25 cellular contexts compared by ENCODE assay signal in the genomic region with DNA sequence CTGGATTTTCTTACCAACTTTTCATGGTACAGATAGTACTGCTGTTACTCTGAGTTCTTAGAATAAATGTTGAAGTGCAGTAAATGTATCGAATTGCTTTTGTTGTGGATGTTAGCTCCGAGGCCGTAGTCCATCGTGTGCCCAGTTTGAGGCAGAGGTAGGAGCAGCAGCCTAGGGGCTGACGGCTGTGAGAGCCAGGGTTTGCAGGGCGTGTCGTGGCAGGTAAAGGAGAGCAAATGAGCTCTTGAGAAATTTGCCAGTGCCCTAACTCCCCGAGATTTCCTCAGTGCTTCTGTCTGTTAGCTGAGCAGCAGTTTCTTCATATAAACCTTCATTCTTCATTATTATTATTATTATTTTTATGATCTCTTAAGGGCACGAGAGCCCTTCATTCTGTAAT. TPM values are rescaled to one million over a fixed set of nuclear protein-coding genes. Genes with fewer than 3 reads are reported as not detected.
A peak's percentile ranks its signal among the peaks of the same experiment; 100 is the strongest.
DNase-seq lines count a peak whose midpoint lies in the region; ATAC-seq and TF ChIP-seq lines count a peak whose summit lies in the region.
"Had no signal": no experiment of that assay in that cellular context is flagged by ENCODE, and none has a peak within 500 bp of the region (broad histone marks: within the 10 kb centered on the region; RNA-seq: fewer than 3 reads in every experiment).

No MANE protein-coding gene starts in this region.

- H3K9ac ChIP-seq in HUES64 (ENCODE audit: low read depth, low read length), result no peak overlapping the region
- H3K9ac ChIP-seq: BLaER1, GM23248 had no signal

- WGBS in HUES64, result 93% methylated on average over 8 of the region's 9 CpGs
- WGBS in thyroid gland, 2 donors, result 92 to 95% methylated on average over 9 of the region's 9 CpGs

- CTCF ChIA-PET in RWPE1 (lab: Yijun Ruan, JAX), result no interaction called here
- CTCF ChIA-PET in CD8-positive, alpha-beta T cell (lab: Charles Lee), result no interaction called here
- CTCF ChIA-PET in activated CD8-positive, alpha-beta memory T cell treated with anti-CD3 and anti-CD28 coated beads, Interleukin-2, amount 10 ng/mL, durations not matched to agents 7 days and 5 days (lab: Charles Lee), result no interaction called here

- H3K4me3 Mint-ChIP-seq in CD8-positive, alpha-beta T cell, result no peak overlapping the region
- no peak overlapping the region for H3K4me3 Mint-ChIP-seq in activated CD8-positive, alpha-beta memory T cell treated with anti-CD3 and anti-CD28 coated beads, Interleukin-2, amount 10 ng/mL, durations not matched to agents 7 days and 5 days
- H3K4me3 Mint-ChIP-seq: CD4-positive, CD25-positive, alpha-beta regulatory T cell had no signal

- ATAC-seq in esophagus mucosa, result peak; percentile 69
- no peak for ATAC-seq in CD8-positive, alpha-beta T cell
- no peak for ATAC-seq in activated CD8-positive, alpha-beta memory T cell treated with anti-CD3 and anti-CD28 coated beads, Interleukin-2, amount 10 ng/mL, durations not matched to agents 7 days and 5 days
- ATAC-seq: K562 had no signal

- DNase-seq in RWPE1 (ENCODE audit: low spot score) (peak; percentile 40), thyroid gland (no peak)
- no peak for DNase-seq in CD8-positive, alpha-beta T cell
- DNase-seq in activated CD8-positive, alpha-beta memory T cell treated with anti-CD3 and anti-CD28 coated beads, Interleukin-2, amount 10 ng/mL, durations not matched to agents 7 days and 5 days, result no peak
- DNase-seq: CD4-positive, CD25-positive, alpha-beta regulatory T cell; GM23248; H7; Kasumi-1; MV-4-11; NCI-H1105; NCI-H1436 treated with DMSO at 0.1 percent for 48 hours; NCI-H187 treated with DMSO at 0.1 percent for 48 hours; NCI-H446; NCI-H524 treated with DMSO at 0.1 percent for 48 hours; NCI-H774; NK-92 treated with Interleukin-12 subunit alpha and Interleukin-12 subunit beta, amount 100 ng/mL, for 24 hours; PC-9; RPMI8226; SIG-M5 had no signal

- peaks cover 30% of the 10 kb centered on the region for H3K4me1 Mint-ChIP-seq in CD8-positive, alpha-beta T cell (ENCODE audit: low read depth)
- H3K4me1 Mint-ChIP-seq in activated CD8-positive, alpha-beta memory T cell treated with anti-CD3 and anti-CD28 coated beads, Interleukin-2, amount 10 ng/mL, durations not matched to agents 7 days and 5 days, result peaks cover 36% of the 10 kb centered on the region

- H3K9me3 Mint-ChIP-seq in CD8-positive, alpha-beta T cell, result no peaks in the 10 kb centered on the region
- no peaks in the 10 kb centered on the region for H3K9me3 Mint-ChIP-seq in activated CD8-positive, alpha-beta memory T cell treated with anti-CD3 and anti-CD28 coated beads, Interleukin-2, amount 10 ng/mL, durations not matched to agents 7 days and 5 days (ENCODE audit: low read depth)

- no peaks in the 10 kb centered on the region for H3K4me1 ChIP-seq in HUES64 (ENCODE audit: insufficient read depth, low read length)
- peaks cover 33 to 88% of the 10 kb centered on the region in 2 experiments for H3K4me1 ChIP-seq in neutrophil (ENCODE audit: control insufficient read depth in 1 of 2, insufficient read depth in 1 of 2, low read depth in 1 of 2, low read length in 1 of 2)
- H3K4me1 ChIP-seq in CD8-positive, alpha-beta T cell (ENCODE audit: insufficient read depth, low read length), result peaks cover 18% of the 10 kb centered on the region
- no peaks in the 10 kb centered on the region for H3K4me1 ChIP-seq in thyroid gland

- no peaks in the 10 kb centered on the region for H3K9me3 ChIP-seq in HUES64 (ENCODE audit: insufficient read depth, low read depth, low read length)
- no peaks in the 10 kb centered on the region for H3K9me3 ChIP-seq in neutrophil
- H3K9me3 ChIP-seq in CD8-positive, alpha-beta T cell (ENCODE audit: low read length), result no peaks in the 10 kb centered on the region
- H3K9me3 ChIP-seq in thyroid gland, result no peaks in the 10 kb centered on the region
- H3K9me3 ChIP-seq: BLaER1 had no signal

- H3K27me3 ChIP-seq in HUES64 (ENCODE audit: insufficient read depth, low read length) (no peaks in the 10 kb centered on the region), neutrophil (no peaks in the 10 kb centered on the region), thyroid gland (no peaks in the 10 kb centered on the region)
- no peaks in the 10 kb centered on the region for H3K27me3 ChIP-seq in CD8-positive, alpha-beta T cell (ENCODE audit: insufficient read depth, low read length)
- H3K27me3 ChIP-seq: BLaER1 had no signal

- H3K4me3 ChIP-seq in HUES64 (ENCODE audit: low read length), result no peak overlapping the region
- H3K4me3 ChIP-seq in neutrophil (ENCODE audit: low read depth in 1 of 2, low read length in 1 of 2), result no peak overlapping the region
- no peak overlapping the region for H3K4me3 ChIP-seq in CD8-positive, alpha-beta T cell (ENCODE audit: low read depth, low read length)
- H3K4me3 ChIP-seq in thyroid gland (replicated peaks in 1 of 3), result no peak overlapping the region
- H3K4me3 ChIP-seq: BLaER1, GM23248, K562, PC-9, SK-N-MC had no signal

- H3K36me3 Mint-ChIP-seq in CD8-positive, alpha-beta T cell, result peaks cover 67% of the 10 kb centered on the region
- H3K36me3 Mint-ChIP-seq in activated CD8-positive, alpha-beta memory T cell treated with anti-CD3 and anti-CD28 coated beads, Interleukin-2, amount 10 ng/mL, durations not matched to agents 7 days and 5 days, result peaks cover 38% of the 10 kb centered on the region

- TF ChIP-seq POLR2A in thyroid gland (IDR thresholded peaks at IDR 0.05), result no peak

- H3K36me3 ChIP-seq in HUES64 (ENCODE audit: insufficient read depth, low read length) (peaks cover 29% of the 10 kb centered on the region), neutrophil (no peaks in the 10 kb centered on the region), thyroid gland (peaks cover 0 to 25% of the 10 kb centered on the region in 2 donors)
- no peaks in the 10 kb centered on the region for H3K36me3 ChIP-seq in CD8-positive, alpha-beta T cell (ENCODE audit: insufficient read depth, low read length)

- no peak for TF ChIP-seq CTCF in RWPE1 (conservative IDR thresholded peaks at IDR 0.05; ENCODE audit: low read depth)
- TF ChIP-seq CTCF in neutrophil (IDR thresholded peaks at IDR 0.05), result no peak
- TF ChIP-seq CTCF in CD8-positive, alpha-beta T cell (IDR thresholded peaks at IDR 0.05), result no peak
- no peak for TF ChIP-seq CTCF in thyroid gland (IDR thresholded peaks at IDR 0.05)

- intact Hi-C loops in CD8-positive, alpha-beta T cell (cut with DNase I, micrococcal nuclease), result no loop called here
- intact Hi-C loops in thyroid gland (cut with DNase I), result no loop called here

- no peak overlapping the region for H3K27ac Mint-ChIP-seq in CD8-positive, alpha-beta T cell
- H3K27ac Mint-ChIP-seq in activated CD8-positive, alpha-beta memory T cell treated with anti-CD3 and anti-CD28 coated beads, Interleukin-2, amount 10 ng/mL, durations not matched to agents 7 days and 5 days, result no peak overlapping the region

- no peaks in the 10 kb centered on the region for H3K27me3 Mint-ChIP-seq in CD8-positive, alpha-beta T cell (ENCODE audit: low read depth)
- no peaks in the 10 kb centered on the region for H3K27me3 Mint-ChIP-seq in activated CD8-positive, alpha-beta memory T cell treated with anti-CD3 and anti-CD28 coated beads, Interleukin-2, amount 10 ng/mL, durations not matched to agents 7 days and 5 days
- H3K27me3 Mint-ChIP-seq: CD4-positive, CD25-positive, alpha-beta regulatory T cell had no signal

- H3K27ac ChIP-seq in HUES64 (ENCODE audit: low read depth, low read length) (0 out of 2 replicates have a peak overlapping the region, but pooled peaks have one; percentile 13), RWPE1 (peak overlapping the region; percentile 50), neutrophil (peak overlapping the region; percentile 93), thyroid gland (no peak overlapping the region)
- H3K27ac ChIP-seq in CD8-positive, alpha-beta T cell (ENCODE audit: low read depth, low read length), result no peak overlapping the region
- H3K27ac ChIP-seq: BLaER1, GM23248, PC-9, SK-N-MC had no signal

- POLR2A ChIA-PET in RWPE1 (lab: Yijun Ruan, JAX; ENCODE audit: low non-redundant PET), result no interaction called here
- POLR2A ChIA-PET in CD8-positive, alpha-beta T cell (lab: Charles Lee), result interaction anchor here (0.6 kb wide), 1 partner anchor 444 kb away, joined by 3 read pairs; no protein-coding TSS in a partner anchor

RNA-seq across cellular contexts. Expression of a gene that starts 21.6 kb away (rescaled TPM):
- 6.8 TPM for polyA plus RNA-seq in HUES64 (2013, experiment 1 of 2)
- 10.7 TPM for polyA plus RNA-seq in HUES64 (2013, experiment 2 of 2)
- total RNA-seq in esophagus mucosa (9.9 TPM), thyroid gland (10 to 100 TPM; 14.4 to 29.4 (median 22.3) TPM)
- 1 to 10 TPM; 6.0 to 7.3 TPM for total RNA-seq in CD8-positive, alpha-beta T cell
- 10 to 100 TPM; 21.0 to 25.3 TPM for total RNA-seq in activated CD8-positive, alpha-beta memory T cell treated with anti-CD3 and anti-CD28 coated beads, Interleukin-2, amount 10 ng/mL, durations not matched to agents 7 days and 5 days

RNA-seq across cellular contexts. Expression of a gene that starts 21.9 kb away (rescaled TPM):
- 72.4 TPM for polyA plus RNA-seq in HUES64 (2013, experiment 1 of 2)
- polyA plus RNA-seq in HUES64 (2013, experiment 2 of 2), result 65.6 TPM
- total RNA-seq in esophagus mucosa (20.1 TPM), thyroid gland (10 to 100 TPM; 10.1 to 23.6 (median 15.7) TPM)
- total RNA-seq in CD8-positive, alpha-beta T cell, result 10 to 100 TPM; 14.4 to 15.7 TPM
- 100 to 1,000 TPM in 1 of 2 experiments, 10 to 100 TPM in 1; 70.7 to 116 TPM for total RNA-seq in activated CD8-positive, alpha-beta memory T cell treated with anti-CD3 and anti-CD28 coated beads, Interleukin-2, amount 10 ng/mL, durations not matched to agents 7 days and 5 days

Comparison
In these comparisons a context has a peak if more than half of its experiments do, and no peak if none do; other contexts are left out.
1. H3K27ac ChIP-seq: peak in HUES64 (single experiment), RWPE1 (single experiment) and neutrophil (single experiment); none in CD8-positive, alpha-beta T cell (single experiment) and thyroid gland (0 of 3).